21 cellular contexts compared by ENCODE assay signal in genomic region chr14:90503582-90503981, GRCh38.
A peak's percentile ranks its signal among the peaks of the same experiment; 100 is the strongest.
DNase-seq lines count a peak whose midpoint lies in the region; ATAC-seq and TF ChIP-seq lines count a peak whose summit lies in the region.
"Had no signal": no experiment of that assay in that cellular context is flagged by ENCODE, and none has a peak within 500 bp of the region (broad histone marks: within the 10 kb centered on the region; RNA-seq: fewer than 3 reads in every experiment).

No MANE protein-coding gene starts in this region.

- CTCF ChIA-PET in Calu3 (lab: Charles Lee): no interaction called here

- H3K27me3 Mint-ChIP-seq in Calu3 (ENCODE audit: unreplicated experiment): peaks cover 5% of the 10 kb centered on the region
- peaks cover 28% of the 10 kb centered on the region for H3K27me3 Mint-ChIP-seq in activated T-cell treated with anti-CD3 and anti-CD28 coated beads, Interleukin-2, amount 50 U/mL, for 4 hours (ENCODE audit: low read depth)

- DNase-seq in COLO668 (lab: John Stamatoyannopoulos, UW; ENCODE audit: unreplicated experiment) (peak; percentile 73), Calu3 (peak; percentile 79), glomerular visceral epithelial cell (ENCODE audit: extremely low spot score) (peak; percentile 56), osteoblast (ENCODE audit: insufficient read length, low spot score, missing footprints) (peak; percentile 66)
- no peak for DNase-seq in activated T-cell treated with anti-CD3 and anti-CD28 coated beads, Interleukin-2, amount 50 U/mL, for 4 hours
- DNase-seq in stimulated activated effector memory CD8-positive, alpha-beta T cell treated with anti-CD3 and anti-CD28 coated beads, Interleukin-12 subunit alpha, Interleukin-12 subunit beta, amount 100 ng/mL, for 72 hours (ENCODE audit: low spot score in 2 of 2): no peak
- DNase-seq: activated CD8-positive, alpha-beta memory T cell treated with anti-CD3 and anti-CD28 coated beads for 24 hours; effector memory CD8-positive, alpha-beta T cell; esophagus squamous epithelium; KBM-7; MV-4-11; retina had no signal

- no peaks in the 10 kb centered on the region for H4K20me1 ChIP-seq in osteoblast (ENCODE audit: insufficient read depth, low read length)

- no peaks in the 10 kb centered on the region for H3K79me2 ChIP-seq in osteoblast (ENCODE audit: insufficient read depth, low read length)

- no peaks in the 10 kb centered on the region for H3K9me3 ChIP-seq in osteoblast (ENCODE audit: low read depth, low read length)
- H3K9me3 ChIP-seq: esophagus squamous epithelium, left lung, neutrophil, thoracic aorta had no signal

- no peaks in the 10 kb centered on the region for H3K4me1 ChIP-seq in osteoblast (ENCODE audit: insufficient read depth, low read length)

- ATAC-seq in GM19351 (IDR thresholded peaks at IDR 0.05; ENCODE audit: unreplicated experiment): no peak
- no peak for ATAC-seq in activated T-cell treated with anti-CD3 and anti-CD28 coated beads, Interleukin-2, amount 50 U/mL, for 4 hours
- no peak for ATAC-seq in stimulated activated effector memory CD8-positive, alpha-beta T cell treated with anti-CD3 and anti-CD28 coated beads, Interleukin-12 subunit alpha, Interleukin-12 subunit beta, amount 100 ng/mL, for 72 hours
- ATAC-seq: activated CD4-positive, CD25-positive, alpha-beta regulatory T cell treated with anti-CD3 and anti-CD28 coated beads, Interleukin-2, amount 50 U/mL, for 24 hours; activated naive CD4-positive, alpha-beta T cell treated with anti-CD3 and anti-CD28 coated beads, Interleukin-2, amount 50 U/mL, for 72 hours; effector memory CD8-positive, alpha-beta T cell; GM12878; HCT116; left lung had no signal

- no TSS peak for BruUV-seq in Calu3 (replicated peaks; lab: Mats Ljungman, UMichigan)

- H3K4me1 Mint-ChIP-seq in Calu3 (ENCODE audit: low read depth, unreplicated experiment): peaks cover 39% of the 10 kb centered on the region
- peaks cover 4% of the 10 kb centered on the region for H3K4me1 Mint-ChIP-seq in activated T-cell treated with anti-CD3 and anti-CD28 coated beads, Interleukin-2, amount 50 U/mL, for 4 hours (ENCODE audit: low read depth)
- H3K4me1 Mint-ChIP-seq in stimulated activated effector memory CD8-positive, alpha-beta T cell treated with anti-CD3 and anti-CD28 coated beads, Interleukin-12 subunit alpha, Interleukin-12 subunit beta, amount 100 ng/mL, for 72 hours: peaks cover under 1% of the 10 kb centered on the region

- no peak overlapping the region for H2AFZ ChIP-seq in osteoblast (ENCODE audit: low read length)

- no peak overlapping the region for H3K27ac ChIP-seq in osteoblast (ENCODE audit: low read depth, low read length)
- H3K27ac ChIP-seq: esophagus squamous epithelium, HL-60, left lung, neutrophil, thoracic aorta had no signal

- H3K27ac Mint-ChIP-seq in Calu3 (ENCODE audit: unreplicated experiment): no peak overlapping the region
- H3K27ac Mint-ChIP-seq in stimulated activated effector memory CD8-positive, alpha-beta T cell treated with anti-CD3 and anti-CD28 coated beads, Interleukin-12 subunit alpha, Interleukin-12 subunit beta, amount 100 ng/mL, for 72 hours: no peak overlapping the region
- H3K27ac Mint-ChIP-seq: activated naive CD4-positive, alpha-beta T cell treated with anti-CD3 and anti-CD28 coated beads, Interleukin-2, amount 50 U/mL, for 72 hours; effector memory CD8-positive, alpha-beta T cell had no signal

- peaks cover 5% of the 10 kb centered on the region for H3K27me3 ChIP-seq in osteoblast (ENCODE audit: insufficient read depth, low read length)

- no peaks in the 10 kb centered on the region for H3K9me3 Mint-ChIP-seq in Calu3 (ENCODE audit: low read depth, unreplicated experiment)
- H3K9me3 Mint-ChIP-seq in activated T-cell treated with anti-CD3 and anti-CD28 coated beads, Interleukin-2, amount 50 U/mL, for 4 hours: no peaks in the 10 kb centered on the region
- H3K9me3 Mint-ChIP-seq in stimulated activated effector memory CD8-positive, alpha-beta T cell treated with anti-CD3 and anti-CD28 coated beads, Interleukin-12 subunit alpha, Interleukin-12 subunit beta, amount 100 ng/mL, for 72 hours: no peaks in the 10 kb centered on the region
- H3K9me3 Mint-ChIP-seq: activated naive CD4-positive, alpha-beta T cell treated with anti-CD3 and anti-CD28 coated beads, Interleukin-2, amount 50 U/mL, for 72 hours; effector memory CD8-positive, alpha-beta T cell had no signal

- TF ChIP-seq CTCF in Calu3 (IDR thresholded peaks at IDR 0.05; ENCODE audit: unreplicated experiment): no peak
- no peak for TF ChIP-seq CTCF in osteoblast (IDR thresholded peaks at IDR 0.05; ENCODE audit: extremely low read depth, low read depth, low read length)

- no peak overlapping the region for H3K4me3 ChIP-seq in osteoblast (ENCODE audit: insufficient read depth, low read length)
- H3K4me3 ChIP-seq: esophagus squamous epithelium, GM12878, left lung, thoracic aorta had no signal

- H3K4me2 ChIP-seq in osteoblast (ENCODE audit: insufficient read depth, low read length): no peak overlapping the region

- H3K36me3 Mint-ChIP-seq in Calu3 (ENCODE audit: insufficient read depth, unreplicated experiment): peaks cover 14% of the 10 kb centered on the region
- no peaks in the 10 kb centered on the region for H3K36me3 Mint-ChIP-seq in activated T-cell treated with anti-CD3 and anti-CD28 coated beads, Interleukin-2, amount 50 U/mL, for 4 hours (ENCODE audit: insufficient read depth)
- H3K36me3 Mint-ChIP-seq in stimulated activated effector memory CD8-positive, alpha-beta T cell treated with anti-CD3 and anti-CD28 coated beads, Interleukin-12 subunit alpha, Interleukin-12 subunit beta, amount 100 ng/mL, for 72 hours: no peaks in the 10 kb centered on the region
- H3K36me3 Mint-ChIP-seq: activated naive CD4-positive, alpha-beta T cell treated with anti-CD3 and anti-CD28 coated beads, Interleukin-2, amount 50 U/mL, for 72 hours had no signal

- H3K4me3 Mint-ChIP-seq in Calu3 (ENCODE audit: low read depth, unreplicated experiment): no peak overlapping the region
- no peak overlapping the region for H3K4me3 Mint-ChIP-seq in activated T-cell treated with anti-CD3 and anti-CD28 coated beads, Interleukin-2, amount 50 U/mL, for 4 hours
- no peak overlapping the region for H3K4me3 Mint-ChIP-seq in stimulated activated effector memory CD8-positive, alpha-beta T cell treated with anti-CD3 and anti-CD28 coated beads, Interleukin-12 subunit alpha, Interleukin-12 subunit beta, amount 100 ng/mL, for 72 hours
- H3K4me3 Mint-ChIP-seq: effector memory CD8-positive, alpha-beta T cell had no signal

- no peaks in the 10 kb centered on the region for H3K36me3 ChIP-seq in osteoblast (ENCODE audit: insufficient read depth, low read length)
- H3K36me3 ChIP-seq: esophagus squamous epithelium, left lung, neutrophil, thoracic aorta had no signal

- intact Hi-C loops in Calu3 (cut with micrococcal nuclease; ENCODE audit: unreplicated experiment): no loop called here

Comparison
In these comparisons a context has a peak if more than half of its experiments do, and no peak if none do; other contexts are left out.
1. DNase-seq: peak in COLO668 (single experiment), Calu3 (single experiment), glomerular visceral epithelial cell (single experiment) and osteoblast (single experiment); none in activated T-cell treated with anti-CD3 and anti-CD28 coated beads, Interleukin-2, amount 50 U/mL, for 4 hours (single experiment) and stimulated activated effector memory CD8-positive, alpha-beta T cell treated with anti-CD3 and anti-CD28 coated beads, Interleukin-12 subunit alpha, Interleukin-12 subunit beta, amount 100 ng/mL, for 72 hours (0 of 2).